11 cellular contexts compared by ENCODE assay signal in the genomic region with DNA sequence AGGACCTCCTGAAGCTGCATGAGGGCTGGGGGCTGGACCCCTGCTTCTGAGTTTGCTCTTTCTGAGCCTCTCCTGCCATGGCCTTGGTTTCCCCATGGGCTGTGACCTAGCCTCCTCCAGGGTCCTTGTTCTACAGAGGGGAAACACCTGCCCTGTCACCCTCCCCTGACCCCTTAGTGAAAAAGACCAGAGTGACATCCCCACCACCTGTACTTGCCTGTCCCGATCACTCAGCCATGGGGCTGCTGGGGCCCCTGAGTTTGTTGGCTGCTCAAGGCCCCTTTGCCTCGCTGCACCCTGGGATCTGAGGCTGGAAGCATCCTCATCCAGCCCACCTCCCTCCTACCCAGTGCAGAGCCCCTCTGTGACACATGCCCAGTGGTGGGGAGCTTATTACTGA. TPM values are rescaled to one million over a fixed set of nuclear protein-coding genes. Genes with fewer than 3 reads are reported as not detected.
A peak's percentile ranks its signal among the peaks of the same experiment; 100 is the strongest.
DNase-seq lines count a peak whose midpoint lies in the region; ATAC-seq, FAIRE-seq and TF ChIP-seq lines count a peak whose summit lies in the region.
"Had no signal": no experiment of that assay in that cellular context is flagged by ENCODE, and none has a peak within 500 bp of the region (broad histone marks: within the 10 kb centered on the region; RNA-seq: fewer than 3 reads in every experiment).

No MANE protein-coding gene starts in this region.

- peaks cover 56% of the 10 kb centered on the region for H3K4me1 ChIP-seq in CD4-positive, CD25-positive, alpha-beta regulatory T cell (ENCODE audit: control insufficient read depth, insufficient read depth, low read length, poor library complexity, severe bottlenecking)
- peaks cover 7 to 35% of the 10 kb centered on the region in 2 donors for H3K4me1 ChIP-seq in muscle layer of duodenum (ENCODE audit: control insufficient read depth in 1 of 2, insufficient read depth in 2 of 2, low read length in 2 of 2)
- H3K4me1 ChIP-seq in mucosa of descending colon (ENCODE audit: low read depth): peaks cover 20% of the 10 kb centered on the region

- peaks cover 6 to 66% (median 45%) of the 10 kb centered on the region in 4 donors for H3K4me1 Mint-ChIP-seq in CD4-positive, CD25-positive, alpha-beta regulatory T cell
- peaks cover 61% of the 10 kb centered on the region for H3K4me1 Mint-ChIP-seq in activated T-helper 17 cell treated with anti-CD3 and anti-CD28 coated beads, Interleukin-2, amount 50 U/mL, for 72 hours

- no peaks in the 10 kb centered on the region for H3K9me3 ChIP-seq in CD4-positive, CD25-positive, alpha-beta regulatory T cell (ENCODE audit: control insufficient read depth in 2 of 2, low read length in 2 of 2)
- no peaks in the 10 kb centered on the region for H3K9me3 ChIP-seq in muscle layer of duodenum (ENCODE audit: control insufficient read depth in 1 of 2, low read length in 2 of 2)
- H3K9me3 ChIP-seq in mucosa of descending colon: no peaks in the 10 kb centered on the region

- H3K27me3 Mint-ChIP-seq in CD4-positive, CD25-positive, alpha-beta regulatory T cell: no peaks in the 10 kb centered on the region
- H3K27me3 Mint-ChIP-seq in activated T-helper 17 cell treated with anti-CD3 and anti-CD28 coated beads, Interleukin-2, amount 50 U/mL, for 72 hours: no peaks in the 10 kb centered on the region

- no peak for ATAC-seq in CD4-positive, CD25-positive, alpha-beta regulatory T cell (ENCODE audit: low read depth in 2 of 2)
- no peak for ATAC-seq in activated T-helper 17 cell treated with anti-CD3 and anti-CD28 coated beads, Interleukin-2, amount 50 U/mL, for 72 hours (replicated peaks)
- ATAC-seq in HG03045 (IDR thresholded peaks at IDR 0.05; ENCODE audit: unreplicated experiment) (no peak), mucosa of descending colon (no peak)
- ATAC-seq: left colon, Right ventricle myocardium inferior had no signal

- FAIRE-seq in GM12892 (lab: Jason Lieb, UNC): peak; percentile 14

- TF ChIP-seq POLR2A in GM12892 (IDR thresholded peaks at IDR 0.05; ENCODE audit: low read depth, low read length): no peak

- intact Hi-C loops in mucosa of descending colon (cut with DNase I, micrococcal nuclease): no loop called here

- H3K36me3 Mint-ChIP-seq in CD4-positive, CD25-positive, alpha-beta regulatory T cell: no peaks in the 10 kb centered on the region
- H3K36me3 Mint-ChIP-seq in activated T-helper 17 cell treated with anti-CD3 and anti-CD28 coated beads, Interleukin-2, amount 50 U/mL, for 72 hours (ENCODE audit: low read depth): peaks cover 52% of the 10 kb centered on the region

- H3K27me3 ChIP-seq in CD4-positive, CD25-positive, alpha-beta regulatory T cell (ENCODE audit: control insufficient read depth, insufficient read depth, low read length): no peaks in the 10 kb centered on the region
- H3K27me3 ChIP-seq in muscle layer of duodenum (ENCODE audit: low read depth, low read length): no peaks in the 10 kb centered on the region

- peak overlapping the region; percentile 80 for H3K4me3 ChIP-seq in CD4-positive, CD25-positive, alpha-beta regulatory T cell (ENCODE audit: low read depth, low read length)
- H3K4me3 ChIP-seq in muscle layer of duodenum (ENCODE audit: low read depth in 1 of 2, low read length in 2 of 2) (peak overlapping the region; percentile 47 to 62), mucosa of descending colon (no peak overlapping the region)

- H3K36me3 ChIP-seq in CD4-positive, CD25-positive, alpha-beta regulatory T cell (ENCODE audit: control insufficient read depth, insufficient read depth, low read length): no peaks in the 10 kb centered on the region
- H3K36me3 ChIP-seq in muscle layer of duodenum (ENCODE audit: control insufficient read depth in 1 of 2, insufficient read depth in 2 of 2, low read length in 2 of 2) (no peaks in the 10 kb centered on the region), mucosa of descending colon (ENCODE audit: low read depth) (no peaks in the 10 kb centered on the region)

- peak overlapping the region; percentile 79 to 93 (median 85) for H3K4me3 Mint-ChIP-seq in CD4-positive, CD25-positive, alpha-beta regulatory T cell
- peak overlapping the region; percentile 95 for H3K4me3 Mint-ChIP-seq in activated T-helper 17 cell treated with anti-CD3 and anti-CD28 coated beads, Interleukin-2, amount 50 U/mL, for 72 hours

- H3K9me3 Mint-ChIP-seq in CD4-positive, CD25-positive, alpha-beta regulatory T cell: peaks cover 0 to 1% (median 0%) of the 10 kb centered on the region in 7 donors
- no peaks in the 10 kb centered on the region for H3K9me3 Mint-ChIP-seq in activated T-helper 17 cell treated with anti-CD3 and anti-CD28 coated beads, Interleukin-2, amount 50 U/mL, for 72 hours

- H3K27ac Mint-ChIP-seq in CD4-positive, CD25-positive, alpha-beta regulatory T cell: peak overlapping the region; percentile 59 to 97 (median 87)
- H3K27ac Mint-ChIP-seq in activated T-helper 17 cell treated with anti-CD3 and anti-CD28 coated beads, Interleukin-2, amount 50 U/mL, for 72 hours: peak overlapping the region; percentile 98

- no peak for TF ChIP-seq CTCF in mucosa of descending colon (IDR thresholded peaks at IDR 0.05)

- H3K27ac ChIP-seq in CD4-positive, CD25-positive, alpha-beta regulatory T cell (ENCODE audit: insufficient read depth, low read length, poor library complexity, severe bottlenecking): no peak overlapping the region
- no peak overlapping the region for H3K27ac ChIP-seq in muscle layer of duodenum (ENCODE audit: low read length)

- DNase-seq in CD4-positive, CD25-positive, alpha-beta regulatory T cell: no peak
- no peak for DNase-seq in GM12892 (ENCODE audit: insufficient read length)
- no peak for DNase-seq in NCI-H2227 treated with DMSO at 0.1 percent for 48 hours (lab: John Stamatoyannopoulos, UW)
- DNase-seq in LoVo (ENCODE audit: low spot score): no peak
- no peak for DNase-seq in mucosa of descending colon
- DNase-seq: left colon had no signal

RNA-seq across cellular contexts. Expression of a gene that starts 0.8 kb away (rescaled TPM):
- 11.7 TPM for total RNA-seq in CD4-positive, CD25-positive, alpha-beta regulatory T cell
- 1 to 10 TPM; 1.5 to 5.9 (median 3.2) TPM for polyA plus RNA-seq in CD4-positive, CD25-positive, alpha-beta regulatory T cell
- polyA plus RNA-seq in GM12892 (2012; ENCODE audit: missing spikeins): 7.8 TPM
- 10 to 100 TPM in 1 of 2 donors, 1 to 10 TPM in 1; 7.6 to 28.4 TPM for total RNA-seq in activated T-helper 17 cell treated with anti-CD3 and anti-CD28 coated beads, Interleukin-2, amount 50 U/mL, for 72 hours
- total RNA-seq in mucosa of descending colon: 1 to 10 TPM in 2 of 3 donors, under 1 TPM in 1; 0.87 to 2.4 (median 2.0) TPM

RNA-seq across cellular contexts. Expression of a gene that starts 13.1 kb away (rescaled TPM):
- 69.2 TPM for total RNA-seq in CD4-positive, CD25-positive, alpha-beta regulatory T cell
- 100 to 1,000 TPM; 122 to 173 (median 134) TPM for polyA plus RNA-seq in CD4-positive, CD25-positive, alpha-beta regulatory T cell
- 14.8 TPM for polyA plus RNA-seq in GM12892 (2012; ENCODE audit: missing spikeins)
- 10 to 100 TPM; 53.9 to 96.9 TPM for total RNA-seq in activated T-helper 17 cell treated with anti-CD3 and anti-CD28 coated beads, Interleukin-2, amount 50 U/mL, for 72 hours
- total RNA-seq in mucosa of descending colon: 1 to 10 TPM; 1.4 to 2.9 (median 1.7) TPM
- total RNA-seq: NCI-H460 had no signal

RNA-seq across cellular contexts. Expression of a gene that starts 47.7 kb away (rescaled TPM):
- 425 TPM for total RNA-seq in CD4-positive, CD25-positive, alpha-beta regulatory T cell
- 100 to 1,000 TPM; 161 to 211 (median 169) TPM for polyA plus RNA-seq in CD4-positive, CD25-positive, alpha-beta regulatory T cell
- polyA plus RNA-seq in GM12892 (2012; ENCODE audit: missing spikeins): 62.8 TPM
- 100 to 1,000 TPM; 112 to 130 TPM for total RNA-seq in activated T-helper 17 cell treated with anti-CD3 and anti-CD28 coated beads, Interleukin-2, amount 50 U/mL, for 72 hours
- 10 to 100 TPM; 24.7 to 44.4 (median 35.5) TPM for total RNA-seq in mucosa of descending colon

Comparison
In these comparisons a context has a peak if more than half of its experiments do, and no peak if none do; other contexts are left out.
1. RNA of a gene that starts 13.1 kb away (total RNA-seq): 53.9 to 96.9 TPM in activated T-helper 17 cell treated with anti-CD3 and anti-CD28 coated beads, Interleukin-2, amount 50 U/mL, for 72 hours and 69.2 TPM in CD4-positive, CD25-positive, alpha-beta regulatory T cell (single experiment); 1.4 to 2.9 TPM in mucosa of descending colon; every median in the first group is over 10 times any median in the second.